In the genomic region with DNA sequence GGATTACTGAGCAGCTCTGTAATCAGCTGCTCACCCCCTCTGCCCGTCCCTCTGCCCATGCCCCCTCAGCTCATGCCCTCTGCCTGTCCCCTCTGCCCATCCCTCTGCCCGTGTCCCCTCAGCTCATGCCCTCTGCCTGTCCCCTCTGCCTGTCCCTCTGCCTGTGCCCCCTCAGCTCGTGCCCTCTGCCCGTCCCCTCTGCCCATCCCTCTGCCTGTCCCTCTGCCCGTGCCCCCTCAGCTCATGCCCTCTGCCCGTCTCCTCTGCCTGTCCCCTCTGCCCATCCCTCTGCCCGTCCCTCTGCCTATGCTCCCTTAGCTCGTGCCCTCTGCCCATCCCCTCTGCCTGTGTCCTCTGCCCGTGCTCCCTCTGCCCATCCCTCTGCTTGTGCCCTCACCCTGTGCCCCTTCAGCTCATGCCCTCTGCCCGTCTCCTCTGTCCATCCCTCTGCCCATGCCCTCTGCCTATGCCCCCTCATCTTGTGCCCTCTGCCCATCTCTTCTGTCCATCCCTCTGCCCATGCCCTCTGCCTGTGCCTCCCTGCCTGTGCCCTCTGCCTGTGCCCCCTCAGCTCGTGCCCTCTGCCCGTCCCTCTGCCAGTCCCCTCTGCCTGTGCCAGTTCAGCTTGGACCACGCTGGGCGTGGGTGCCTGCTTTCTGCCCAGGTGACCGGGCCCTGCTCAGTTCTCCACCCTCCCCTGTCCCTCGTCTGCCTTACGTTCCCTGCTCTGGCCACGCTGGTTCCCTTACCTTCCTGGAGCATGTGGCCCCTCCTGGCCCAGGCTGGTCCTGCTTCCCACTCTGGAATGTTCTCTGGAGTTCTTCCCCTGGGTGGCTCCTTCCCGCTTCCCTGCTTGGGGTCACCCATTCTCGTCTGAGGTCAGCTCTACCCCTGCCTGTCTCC, we compare ENCODE assay signal across 1 cellular context.
TF ChIP-seq lines count a peak whose summit lies in the region.

No MANE protein-coding gene starts in this region.

TF ChIP-seq in IMR-90, 13 proteins besides CTCF, POLR2A, EP300 and RAD21 (continued from another document):
- TF ChIP-seq, protein P1, sequence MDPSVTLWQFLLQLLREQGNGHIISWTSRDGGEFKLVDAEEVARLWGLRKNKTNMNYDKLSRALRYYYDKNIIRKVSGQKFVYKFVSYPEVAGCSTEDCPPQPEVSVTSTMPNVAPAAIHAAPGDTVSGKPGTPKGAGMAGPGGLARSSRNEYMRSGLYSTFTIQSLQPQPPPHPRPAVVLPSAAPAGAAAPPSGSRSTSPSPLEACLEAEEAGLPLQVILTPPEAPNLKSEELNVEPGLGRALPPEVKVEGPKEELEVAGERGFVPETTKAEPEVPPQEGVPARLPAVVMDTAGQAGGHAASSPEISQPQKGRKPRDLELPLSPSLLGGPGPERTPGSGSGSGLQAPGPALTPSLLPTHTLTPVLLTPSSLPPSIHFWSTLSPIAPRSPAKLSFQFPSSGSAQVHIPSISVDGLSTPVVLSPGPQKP (IDR thresholded peaks at IDR 0.05; ENCODE audit: borderline replicate concordance, low read depth, low read length) = no peak
- TF ChIP-seq, protein P2, sequence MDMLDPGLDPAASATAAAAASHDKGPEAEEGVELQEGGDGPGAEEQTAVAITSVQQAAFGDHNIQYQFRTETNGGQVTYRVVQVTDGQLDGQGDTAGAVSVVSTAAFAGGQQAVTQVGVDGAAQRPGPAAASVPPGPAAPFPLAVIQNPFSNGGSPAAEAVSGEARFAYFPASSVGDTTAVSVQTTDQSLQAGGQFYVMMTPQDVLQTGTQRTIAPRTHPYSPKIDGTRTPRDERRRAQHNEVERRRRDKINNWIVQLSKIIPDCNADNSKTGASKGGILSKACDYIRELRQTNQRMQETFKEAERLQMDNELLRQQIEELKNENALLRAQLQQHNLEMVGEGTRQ (IDR thresholded peaks at IDR 0.05; ENCODE audit: low read depth, low read length) = no peak
- TF ChIP-seq MXI1 (IDR thresholded peaks at IDR 0.05; ENCODE audit: borderline replicate concordance, low read depth, low read length) (no peak), FOS (IDR thresholded peaks at IDR 0.05; ENCODE audit: low read depth, low read length) (no peak), RCOR1 (IDR thresholded peaks at IDR 0.05; ENCODE audit: insufficient replicate concordance, low read length) (no peak), BHLHE40 (IDR thresholded peaks at IDR 0.05; ENCODE audit: low read depth, low read length) (no peak), MAFK (IDR thresholded peaks at IDR 0.05; ENCODE audit: low read depth, low read length) (no peak), RFX5 (IDR thresholded peaks at IDR 0.05; ENCODE audit: low read depth, low read length) (no peak), MAZ (IDR thresholded peaks at IDR 0.05; ENCODE audit: borderline replicate concordance, low read depth, low read length) (no peak), NFE2L2 (IDR thresholded peaks at IDR 0.05; ENCODE audit: low read depth, low read length) (no peak), CEBPB (IDR thresholded peaks at IDR 0.05; ENCODE audit: low read depth, low read length) (no peak)
